ENCODE assay signal across 22 cellular contexts in the genomic region with DNA sequence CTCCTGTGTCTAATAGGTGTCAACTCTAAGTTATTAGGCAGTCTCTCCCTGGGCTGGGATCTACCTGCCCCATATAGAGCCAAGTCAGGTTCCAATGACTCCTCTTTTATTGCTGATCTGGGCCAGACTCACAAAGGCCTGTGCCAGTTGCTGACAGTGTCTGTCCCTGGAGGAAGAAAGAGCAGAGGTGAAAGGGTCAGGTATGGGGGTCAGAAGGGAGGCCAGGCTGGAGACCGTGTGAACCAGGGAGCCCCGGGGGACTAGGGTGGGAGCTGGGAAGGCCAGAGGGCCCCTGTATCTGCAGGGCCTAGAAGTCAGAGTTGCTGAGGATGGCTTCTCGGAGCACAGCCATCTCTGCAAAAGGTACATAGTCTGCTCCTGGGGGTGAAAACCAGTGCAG. TPM values are rescaled to one million over a fixed set of nuclear protein-coding genes. Genes with fewer than 3 reads are reported as not detected.
"Had no signal": no experiment of that assay in that cellular context is flagged by ENCODE, and none has a peak within 500 bp of the region (broad histone marks: within the 10 kb centered on the region; RNA-seq: fewer than 3 reads in every experiment).

No MANE protein-coding gene starts in this region.

- H3K27me3 ChIP-seq: SJSA1 had no signal

- H3K4me3 ChIP-seq: SJSA1, SK-N-MC had no signal

- H3K27ac ChIP-seq: SJSA1, SK-N-MC had no signal

- DNase-seq: KBM-7, MV-4-11, NCI-H1048, NCI-H1105, NCI-H1417, NCI-H1436 treated with DMSO at 0.1 percent for 48 hours, NCI-H1694, NCI-H187 treated with DMSO at 0.1 percent for 48 hours, NCI-H2029 treated with DMSO at 0.1 percent for 48 hours, NCI-H2227 treated with DMSO at 0.1 percent for 48 hours, NCI-H446, NCI-H510A, NCI-H524 treated with DMSO at 0.1 percent for 48 hours, NCI-H69, NCI-H774, Right ventricle myocardium superior, RPMI8226, SIG-M5 had no signal

- H3K9me3 ChIP-seq: SJSA1 had no signal

RNA-seq across cellular contexts. Expression of a gene that starts 10.2 kb away (rescaled TPM):
- total RNA-seq: LHCN-M2, MCF 10A, Right ventricle myocardium superior, SJSA1 had no signal
